In genomic region chr2:205686231-205687017, GRCh38 we compare ENCODE assay signal across 8 cellular contexts. TPM values are rescaled to one million over a fixed set of nuclear protein-coding genes. Genes with fewer than 3 reads are reported as not detected.
DNase-seq lines count a peak whose midpoint lies in the region; ATAC-seq and TF ChIP-seq lines count a peak whose summit lies in the region.

No MANE protein-coding gene starts in this region.

- H3K4me3 ChIP-seq in testis: peak overlapping the region; percentile 41 to 58

- peak; percentile 25 for DNase-seq in activated CD4-positive, alpha-beta T cell treated with anti-CD3 and anti-CD28 coated beads for 48 hours
- DNase-seq in activated CD4-positive, alpha-beta T cell treated with anti-CD3 and anti-CD28 coated beads, Interleukin-2, amount 50 U/mL, for 4 hours: no peak
- DNase-seq in astrocyte of the hippocampus (ENCODE audit: low read depth, low spot score) (peak; percentile 72), testis (no peak), HUDEP-2 (lab: John Stamatoyannopoulos, UW; ENCODE audit: unreplicated experiment in 76 of 76) (no peak)

- no peak for TF ChIP-seq POLR2A in testis (IDR thresholded peaks at IDR 0.05)

- peak overlapping the region; percentile 30 for H3K27ac ChIP-seq in layer of hippocampus (ENCODE audit: low read depth, low read length)
- H3K27ac ChIP-seq in testis: peak overlapping the region in 1 of 2 donors; percentile 42

- TF ChIP-seq CTCF in testis (IDR thresholded peaks at IDR 0.05): no peak

- ATAC-seq in GM21717 (IDR thresholded peaks at IDR 0.05; ENCODE audit: unreplicated experiment): no peak
- no peak for ATAC-seq in HG02973 (IDR thresholded peaks at IDR 0.05; ENCODE audit: unreplicated experiment)

- H3K27me3 ChIP-seq in layer of hippocampus (ENCODE audit: control insufficient read depth, insufficient read depth, low read length) (no peaks in the 10 kb centered on the region), testis (no peaks in the 10 kb centered on the region)

- H3K9me3 ChIP-seq in testis: no peaks in the 10 kb centered on the region

- WGBS in testis, 2 donors: 21 to 27% methylated on average over 43 of the region's 43 CpGs

- intact Hi-C loops in testis (cut with DNase I; ENCODE audit: low total_unique reads): no loop called here

- H3K36me3 ChIP-seq in testis (ENCODE audit: low read depth, missing control alignments): no peaks in the 10 kb centered on the region

- H3K4me1 ChIP-seq in testis: peaks cover 8% of the 10 kb centered on the region

RNA-seq across cellular contexts. Expression of gene NRP2, which starts 4.1 kb away (rescaled TPM):
- total RNA-seq in testis: 1 to 10 TPM; 6.3 TPM
- polyA plus RNA-seq in testis (ENCODE audit: insufficient read depth, low read depth, low replicate concordance): 10.6 TPM

Comparison
In these comparisons a context has a peak if more than half of its experiments do, and no peak if none do; other contexts are left out.
1. DNase-seq: peak in activated CD4-positive, alpha-beta T cell treated with anti-CD3 and anti-CD28 coated beads for 48 hours (single experiment) and astrocyte of the hippocampus (single experiment); none in activated CD4-positive, alpha-beta T cell treated with anti-CD3 and anti-CD28 coated beads, Interleukin-2, amount 50 U/mL, for 4 hours (0 of 2), testis (single experiment) and HUDEP-2 (0 of 76).